7 cellular contexts compared by ENCODE assay signal in the genomic region with DNA sequence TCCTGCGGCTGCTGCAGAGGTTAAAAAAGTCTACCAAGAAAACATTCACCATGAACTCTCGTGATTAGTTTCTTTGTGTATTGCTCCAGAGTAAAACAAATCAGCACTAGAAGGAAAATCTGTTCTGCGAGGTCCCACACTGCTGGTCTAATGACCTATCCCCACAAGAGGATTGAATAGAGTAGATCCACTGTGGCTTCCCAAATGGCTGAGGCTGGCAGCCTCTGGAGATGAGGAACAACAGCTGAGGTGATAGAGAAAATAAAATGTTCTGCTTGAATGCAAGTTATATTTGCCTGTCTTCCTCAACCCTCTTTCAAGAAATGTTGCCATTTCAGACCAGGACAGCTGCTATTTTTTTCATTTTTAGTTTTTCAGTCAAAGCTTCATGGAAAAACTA.
"Had no signal": no experiment of that assay in that cellular context is flagged by ENCODE, and none has a peak within 500 bp of the region (broad histone marks: within the 10 kb centered on the region; RNA-seq: fewer than 3 reads in every experiment).

No MANE protein-coding gene starts in this region.

- ATAC-seq: HepG2, K562 had no signal

- H3K4me3 ChIP-seq: K562 had no signal

- H3K27me3 Mint-ChIP-seq: IgD-negative memory B cell had no signal

- H3K27ac ChIP-seq: HL-60 had no signal

- DNase-seq: IMR-90, KBM-7, KG1 had no signal

- H3K4me3 Mint-ChIP-seq: IgD-negative memory B cell had no signal

- H3K27ac Mint-ChIP-seq: IgD-negative memory B cell had no signal

- H3K36me3 Mint-ChIP-seq: IgD-negative memory B cell had no signal

- H3K4me1 Mint-ChIP-seq: IgD-negative memory B cell had no signal
